In genomic region chr7:4655311-4655710, GRCh38 we compare ENCODE assay signal across 20 cellular contexts.
"Had no signal": no experiment of that assay in that cellular context is flagged by ENCODE, and none has a peak within 500 bp of the region (broad histone marks: within the 10 kb centered on the region; RNA-seq: fewer than 3 reads in every experiment).

No MANE protein-coding gene starts in this region.

- H3K27me3 Mint-ChIP-seq: type B pancreatic cell had no signal

- H3K4me3 Mint-ChIP-seq: naive thymus-derived CD8-positive, alpha-beta T cell; type B pancreatic cell had no signal

- ATAC-seq: heart left ventricle; left lobe of liver; mucosa of descending colon; naive thymus-derived CD8-positive, alpha-beta T cell; pancreas; right cardiac atrium; stimulated activated naive CD8-positive, alpha-beta T cell treated with anti-CD3 and anti-CD28 coated beads, Interleukin-15, Interleukin-2, amounts not matched to agents 100 U/mL and 50 U/mL, for 24 hours had no signal

- DNase-seq: dorsolateral prefrontal cortex; effector memory CD4-positive, alpha-beta T cell; foreskin melanocyte; heart left ventricle; hippocampal formation; mucosa of descending colon; naive thymus-derived CD8-positive, alpha-beta T cell; occipital lobe; pancreas; right cardiac atrium; stimulated activated CD4-positive, alpha-beta T cell treated with anti-CD3 and anti-CD28 coated beads, Interleukin-2, amount 100 ng/mL, for 48 hours; stimulated activated naive CD8-positive, alpha-beta T cell treated with anti-CD3 and anti-CD28 coated beads, Interleukin-15, Interleukin-2, amounts not matched to agents 100 U/mL and 50 U/mL, for 24 hours; thyroid gland; uterus had no signal

- H3K4me1 ChIP-seq: pancreas, suprapubic skin, thyroid gland, uterus had no signal

- H3K27ac ChIP-seq: coronary artery, dorsolateral prefrontal cortex, heart left ventricle, pancreas, suprapubic skin, thyroid gland, uterus had no signal

- H3K9me3 ChIP-seq: pancreas, suprapubic skin, thyroid gland, uterus had no signal

- H3K4me3 ChIP-seq: coronary artery, dorsolateral prefrontal cortex, heart left ventricle, mucosa of descending colon, pancreas, smooth muscle cell, suprapubic skin, thyroid gland, uterus had no signal

- H3K36me3 ChIP-seq: heart left ventricle, pancreas, suprapubic skin, thyroid gland, uterus had no signal

- H3K27me3 ChIP-seq: dorsolateral prefrontal cortex, heart left ventricle, pancreas, suprapubic skin, thyroid gland, uterus had no signal

- H3K27ac Mint-ChIP-seq: progenitor cell of endocrine pancreas, type B pancreatic cell had no signal

- H3K4me2 ChIP-seq: smooth muscle cell had no signal
